Comparison of ENCODE assay signal across 9 cellular contexts in the genomic region with DNA sequence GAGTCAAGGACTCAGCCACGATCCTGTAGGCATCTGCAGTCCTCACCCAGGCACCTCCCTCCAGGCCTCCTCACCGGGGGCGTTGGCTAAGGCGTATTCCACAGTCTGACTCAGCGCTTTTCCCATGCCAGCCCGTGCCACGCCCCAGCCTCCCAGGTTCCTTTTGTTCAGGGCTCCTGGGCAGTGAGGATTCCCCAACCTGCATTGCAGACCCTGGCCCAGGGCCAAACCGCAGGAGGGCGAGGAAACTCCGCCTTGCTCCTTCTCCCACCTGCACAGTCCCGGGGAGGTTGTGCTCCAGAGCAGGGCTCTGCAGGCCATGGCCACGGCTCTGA.
DNase-seq lines count a peak whose midpoint lies in the region; ATAC-seq and TF ChIP-seq lines count a peak whose summit lies in the region.
"Had no signal": no experiment of that assay in that cellular context is flagged by ENCODE, and none has a peak within 500 bp of the region (broad histone marks: within the 10 kb centered on the region; RNA-seq: fewer than 3 reads in every experiment).

No MANE protein-coding gene starts in this region.

- no CpG with 5 or more reads among the region's 12 CpGs for WGBS in trophoblast cell (ENCODE audit: extremely low coverage, insufficient coverage, insufficient read length)

- CTCF ChIA-PET in A673 (lab: Charles Lee), result no interaction called here

- no peak for TF ChIP-seq CTCF in A673 (conservative IDR thresholded peaks at IDR 0.05; ENCODE audit: low read depth, low read length)
- TF ChIP-seq CTCF in CD14-positive monocyte (IDR thresholded peaks at IDR 0.05), result no peak

- H2AFZ ChIP-seq in trophoblast cell (ENCODE audit: insufficient read depth, low read length, poor library complexity), result no peak overlapping the region

- no peak overlapping the region for H2BK5ac ChIP-seq in trophoblast cell (ENCODE audit: low read depth, low read length, poor library complexity)

- no peak overlapping the region for H3K18ac ChIP-seq in trophoblast cell (ENCODE audit: low read length)

- peaks cover 0 to 3% (median 0%) of the 10 kb centered on the region in 7 donors for H3K9me3 Mint-ChIP-seq in CD14-positive monocyte
- peaks cover 0 to 3% (median 0%) of the 10 kb centered on the region in 9 donors for H3K9me3 Mint-ChIP-seq in naive thymus-derived CD8-positive, alpha-beta T cell
- H3K9me3 Mint-ChIP-seq: activated T-helper 2 cell treated with anti-CD3 and anti-CD28 coated beads, Interferon-gamma antibody, Interleukin-2, Interleukin-4, amounts not matched to agents 10 μg/mL and 5 μg/mL and 100 μg/mL, durations not matched to agents 14 hours and 24 hours and 36 hours had no signal

- no peak overlapping the region for H4K91ac ChIP-seq in trophoblast cell (ENCODE audit: low read depth, low read length)

- no peak overlapping the region for H3K4me3 Mint-ChIP-seq in CD14-positive monocyte
- no peak overlapping the region for H3K4me3 Mint-ChIP-seq in naive thymus-derived CD8-positive, alpha-beta T cell

- H2BK120ac ChIP-seq in trophoblast cell (ENCODE audit: insufficient read depth, low read length, poor library complexity), result no peak overlapping the region

- H3K9ac ChIP-seq in trophoblast cell (ENCODE audit: low read length), result no peak overlapping the region

- BruUV-seq in A673 (replicated peaks; lab: Mats Ljungman, UMichigan), result no TSS peak

- H4K12ac ChIP-seq in trophoblast cell (ENCODE audit: low read depth, low read length), result no peak overlapping the region

- no peaks in the 10 kb centered on the region for H3K36me3 ChIP-seq in A673 (ENCODE audit: insufficient read depth, low read length, poor library complexity, severe bottlenecking)
- no peaks in the 10 kb centered on the region for H3K36me3 ChIP-seq in trophoblast cell (ENCODE audit: control insufficient read depth in 1 of 2, insufficient read depth in 2 of 2, low read length in 2 of 2)

- no peaks in the 10 kb centered on the region for H3K27me3 ChIP-seq in A673 (replicated peaks; ENCODE audit: insufficient read depth, low read depth, low read length, poor library complexity)
- no peaks in the 10 kb centered on the region for H3K27me3 ChIP-seq in trophoblast cell (ENCODE audit: insufficient read depth, low read length)

- no peak overlapping the region for H3K4me3 ChIP-seq in A673 (ENCODE audit: low read depth, low read length, poor library complexity, severe bottlenecking)
- no peak overlapping the region for H3K4me3 ChIP-seq in trophoblast cell (ENCODE audit: low read depth, low read length)

- no peak overlapping the region for H3K4me2 ChIP-seq in trophoblast cell (ENCODE audit: low read length)

- H3K27me3 Mint-ChIP-seq in CD14-positive monocyte (ENCODE audit: low read depth in 3 of 3), result no peaks in the 10 kb centered on the region
- peaks cover 0 to 4% (median 0%) of the 10 kb centered on the region in 5 donors for H3K27me3 Mint-ChIP-seq in naive thymus-derived CD8-positive, alpha-beta T cell

- no peaks in the 10 kb centered on the region for H3K79me1 ChIP-seq in trophoblast cell (ENCODE audit: low read length)

- H3K36me3 Mint-ChIP-seq in CD14-positive monocyte, result no peaks in the 10 kb centered on the region
- peaks cover 0 to 3% (median 0%) of the 10 kb centered on the region in 3 donors for H3K36me3 Mint-ChIP-seq in naive thymus-derived CD8-positive, alpha-beta T cell

- no peak overlapping the region for H3K27ac Mint-ChIP-seq in CD14-positive monocyte
- H3K27ac Mint-ChIP-seq in naive thymus-derived CD8-positive, alpha-beta T cell, result no peak overlapping the region
- H3K27ac Mint-ChIP-seq: activated T-helper 2 cell treated with anti-CD3 and anti-CD28 coated beads, Interferon-gamma antibody, Interleukin-2, Interleukin-4, amounts not matched to agents 10 μg/mL and 5 μg/mL and 100 μg/mL, durations not matched to agents 14 hours and 24 hours and 36 hours had no signal

- no peaks in the 10 kb centered on the region for H3K4me1 Mint-ChIP-seq in CD14-positive monocyte
- peaks cover 0 to 9% (median 4%) of the 10 kb centered on the region in 4 donors for H3K4me1 Mint-ChIP-seq in naive thymus-derived CD8-positive, alpha-beta T cell

- DNase-seq in A673 (ENCODE audit: low spot score) (peak; percentile 34), HPDE6-E6E7 (ENCODE audit: extremely low spot score) (peak; percentile 37), RPMI8226 (peak; percentile 51), left lobe of liver (ENCODE audit: low spot score) (peak; percentile 45), trophoblast cell (no peak), CD14-positive monocyte (ENCODE audit: low spot score) (no peak)
- DNase-seq in activated CD4-positive, CD25-positive, alpha-beta regulatory T cell (lab: John Stamatoyannopoulos, UW), result no peak
- DNase-seq in naive thymus-derived CD8-positive, alpha-beta T cell, result no peak

- H2AK5ac ChIP-seq in trophoblast cell (ENCODE audit: low read length), result no peak overlapping the region

- ATAC-seq in left lobe of liver, result no peak
- no peak for ATAC-seq in naive thymus-derived CD8-positive, alpha-beta T cell

- H4K8ac ChIP-seq in trophoblast cell (ENCODE audit: low read depth, low read length), result no peak overlapping the region

- no peaks in the 10 kb centered on the region for H3K9me3 ChIP-seq in A673 (ENCODE audit: low read depth, low read length, poor library complexity, severe bottlenecking)
- H3K9me3 ChIP-seq in trophoblast cell (ENCODE audit: insufficient read depth, low read depth, low read length), result peaks cover 2% of the 10 kb centered on the region

- POLR2A ChIA-PET in A673 (lab: Charles Lee; ENCODE audit: low non-redundant PET), result no interaction called here
- POLR2A ChIA-PET in naive thymus-derived CD8-positive, alpha-beta T cell (lab: Charles Lee), result no interaction called here

- no peaks in the 10 kb centered on the region for H3K79me2 ChIP-seq in trophoblast cell (ENCODE audit: control insufficient read depth, insufficient read depth, low read length, poor library complexity)

- H3K4me1 ChIP-seq in A673 (ENCODE audit: insufficient read depth, low read length, poor library complexity, severe bottlenecking) (peaks cover 9% of the 10 kb centered on the region), trophoblast cell (ENCODE audit: control insufficient read depth in 1 of 2, insufficient read depth in 2 of 2, low read length in 2 of 2) (no peaks in the 10 kb centered on the region)

- H3K27ac ChIP-seq in A673 (ENCODE audit: low read depth, low read length, poor library complexity, severe bottlenecking), result peak overlapping the region; percentile 43
- no peak overlapping the region for H3K27ac ChIP-seq in trophoblast cell (ENCODE audit: low read depth, low read length)

- intact Hi-C loops in A673 (cut with micrococcal nuclease; ENCODE audit: unreplicated experiment), result no loop called here
- intact Hi-C loops in CD14-positive monocyte (cut with micrococcal nuclease), result no loop called here

- H2BK12ac ChIP-seq in trophoblast cell (ENCODE audit: low read length), result no peak overlapping the region

- H3K4ac ChIP-seq in trophoblast cell (ENCODE audit: low read depth, low read length), result no peak overlapping the region

- H3K23ac ChIP-seq in trophoblast cell (ENCODE audit: low read length), result no peak overlapping the region

- H3K14ac ChIP-seq in trophoblast cell (ENCODE audit: low read length), result no peak overlapping the region

Comparison
In these comparisons a context has a peak if more than half of its experiments do, and no peak if none do; other contexts are left out.
1. DNase-seq: peak in A673 (single experiment), HPDE6-E6E7 (single experiment), RPMI8226 (single experiment) and left lobe of liver (single experiment); none in trophoblast cell (0 of 2), activated CD4-positive, CD25-positive, alpha-beta regulatory T cell (0 of 4), CD14-positive monocyte (single experiment) and naive thymus-derived CD8-positive, alpha-beta T cell (0 of 10).